ENCODE assay signal across 17 cellular contexts in the genomic region with DNA sequence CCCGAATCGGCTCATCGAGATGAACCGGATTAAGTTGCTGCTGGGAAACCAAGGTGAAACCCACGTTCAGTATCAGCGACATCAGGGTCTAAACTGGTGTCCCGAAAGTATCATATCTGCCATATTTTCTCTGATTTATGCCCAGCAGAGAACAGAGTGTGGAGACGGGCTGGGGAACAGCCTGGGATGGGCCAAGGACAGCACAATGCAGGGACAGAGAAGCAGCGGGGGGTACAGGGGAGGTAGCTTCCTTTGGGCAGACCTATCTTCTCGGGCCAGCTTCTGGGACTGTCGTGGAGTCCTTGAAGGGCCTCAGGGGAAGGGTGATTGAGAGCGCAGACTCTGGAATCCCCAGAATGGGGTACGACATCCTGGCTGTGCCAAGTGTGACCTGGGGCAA. TPM values are rescaled to one million over a fixed set of nuclear protein-coding genes. Genes with fewer than 3 reads are reported as not detected.
DNase-seq lines count a peak whose midpoint lies in the region; ATAC-seq and TF ChIP-seq lines count a peak whose summit lies in the region.
"Had no signal": no experiment of that assay in that cellular context is flagged by ENCODE, and none has a peak within 500 bp of the region (broad histone marks: within the 10 kb centered on the region; RNA-seq: fewer than 3 reads in every experiment).

No MANE protein-coding gene starts in this region.

- H3K27me3 ChIP-seq in IMR-90 (ENCODE audit: control insufficient read depth, insufficient read depth, low read length) (peaks cover 13% of the 10 kb centered on the region; the same call in 1 of the 2 replicates), dorsolateral prefrontal cortex (no peaks in the 10 kb centered on the region), neuronal stem cell (ENCODE audit: control insufficient read depth in 3 of 3, insufficient read depth in 3 of 3, low read depth in 1 of 3, low read length in 3 of 3) (peaks cover 0 to 7% (median 3%) of the 10 kb centered on the region in 3 experiments)

- dilution Hi-C loops in IMR-90 (cut with HindIII; ENCODE audit: low sequenced_read_pairs, unreplicated experiment) = no loop called here

- H3K27me3 Mint-ChIP-seq in activated CD4-positive, alpha-beta T cell treated with anti-CD3 and anti-CD28 coated beads for 36 hours = no peaks in the 10 kb centered on the region
- H3K27me3 Mint-ChIP-seq in MCF 10A (ENCODE audit: insufficient read depth, unreplicated experiment) = no peaks in the 10 kb centered on the region
- H3K27me3 Mint-ChIP-seq: CD4-positive, alpha-beta T cell had no signal

- no peak overlapping the region for H3K4me2 ChIP-seq in IMR-90 (ENCODE audit: low read depth, low read length)
- H3K4me2 ChIP-seq in neuronal stem cell (ENCODE audit: insufficient read depth, low read length, poor library complexity, severe bottlenecking) = no peak overlapping the region

- H3K27ac Mint-ChIP-seq in activated CD4-positive, alpha-beta T cell treated with anti-CD3 and anti-CD28 coated beads for 36 hours = no peak overlapping the region
- H3K27ac Mint-ChIP-seq in MCF 10A (ENCODE audit: low read depth, unreplicated experiment) = no peak overlapping the region
- H3K27ac Mint-ChIP-seq: CD4-positive, alpha-beta T cell had no signal

- no peaks in the 10 kb centered on the region for H3K4me1 ChIP-seq in IMR-90 (ENCODE audit: control insufficient read depth, insufficient read depth, low read length)
- H3K4me1 ChIP-seq in neuronal stem cell (ENCODE audit: control insufficient read depth in 2 of 2, insufficient read depth in 1 of 2, low read depth in 1 of 2, low read length in 2 of 2) = no peaks in the 10 kb centered on the region
- H3K4me1 ChIP-seq: Caco-2 had no signal

- intact Hi-C loops in IMR-90 (cut with micrococcal nuclease) = no loop called here
- intact Hi-C loops in dorsolateral prefrontal cortex (cut with DNase I) = no loop called here
- intact Hi-C loops in activated CD4-positive, alpha-beta T cell treated with anti-CD3 and anti-CD28 coated beads for 36 hours (cut with DNase I, micrococcal nuclease) = no loop called here
- intact Hi-C loops in MCF 10A (cut with micrococcal nuclease) = no loop called here

- H3K4me3 ChIP-seq in IMR-90 (ENCODE audit: insufficient read depth, low read depth, low read length) = no peak overlapping the region
- H3K4me3 ChIP-seq in dorsolateral prefrontal cortex = no peak overlapping the region
- H3K4me3 ChIP-seq in neuronal stem cell (ENCODE audit: low read length in 2 of 2) = no peak overlapping the region
- H3K4me3 ChIP-seq: K562 had no signal

- H3K9me3 ChIP-seq in IMR-90 (ENCODE audit: control insufficient read depth, insufficient read depth, low read length) = no peaks in the 10 kb centered on the region
- no peaks in the 10 kb centered on the region for H3K9me3 ChIP-seq in neuronal stem cell (replicated peaks in 1 of 2; ENCODE audit: control insufficient read depth in 2 of 2, insufficient read depth in 1 of 2, low read depth in 1 of 2, low read length in 2 of 2)
- H3K9me3 ChIP-seq: Caco-2 had no signal

- in situ Hi-C loops in IMR-90 (cut with MboI; ENCODE audit: low sequenced_read_pairs) = loop anchor here (5.0 kb wide), 1 partner anchor 139 kb away; no protein-coding TSS in a partner anchor

- H2BK12ac ChIP-seq in neuronal stem cell (ENCODE audit: low read length) = no peak overlapping the region

- peak overlapping the region; percentile 72 for H2AK9ac ChIP-seq in IMR-90 (replicated peaks; ENCODE audit: low read depth, low read length, poor library complexity)

- H2BK5ac ChIP-seq in IMR-90 (ENCODE audit: low read depth, low read length, poor library complexity, severe bottlenecking) (no peak overlapping the region), neuronal stem cell (ENCODE audit: low read length) (no peak overlapping the region)

- no peak overlapping the region for H4K91ac ChIP-seq in IMR-90 (ENCODE audit: insufficient read depth, low read depth, low read length)
- H4K91ac ChIP-seq in neuronal stem cell (ENCODE audit: low read depth, low read length, poor library complexity) = no peak overlapping the region

- H3K9me3 Mint-ChIP-seq in activated CD4-positive, alpha-beta T cell treated with anti-CD3 and anti-CD28 coated beads for 36 hours (ENCODE audit: low read depth) = no peaks in the 10 kb centered on the region
- H3K9me3 Mint-ChIP-seq in MCF 10A (ENCODE audit: unreplicated experiment) = no peaks in the 10 kb centered on the region
- H3K9me3 Mint-ChIP-seq: CD4-positive, alpha-beta T cell had no signal

- H3K9ac ChIP-seq in IMR-90 (ENCODE audit: low read depth, low read length) (no peak overlapping the region), neuronal stem cell (ENCODE audit: low read depth, low read length, poor library complexity) (no peak overlapping the region)

- no peak overlapping the region for H3K56ac ChIP-seq in IMR-90 (ENCODE audit: extremely low read depth, insufficient read depth, low read length)

- no peak overlapping the region for H4K5ac ChIP-seq in IMR-90 (ENCODE audit: low read depth, low read length)

- no peak for ATAC-seq in IMR-90 (ENCODE audit: low read depth)
- ATAC-seq in activated CD4-positive, alpha-beta T cell treated with anti-CD3 and anti-CD28 coated beads for 36 hours = no peak
- no peak for ATAC-seq in esophagus mucosa
- ATAC-seq: HCT116, K562 had no signal

- TF ChIP-seq CTCF in IMR-90 (conservative IDR thresholded peaks at IDR 0.05; ENCODE audit: low read depth, low read length) = no peak
- no peak for TF ChIP-seq CTCF in dorsolateral prefrontal cortex (IDR thresholded peaks at IDR 0.05 in 54 of 56, conservative IDR thresholded peaks at IDR 0.05 in 2 of 56; ENCODE audit: low read depth in 1 of 56, partially characterized antibody in 56 of 56)
- no peak for TF ChIP-seq CTCF in MCF 10A (IDR thresholded peaks at IDR 0.05; ENCODE audit: unreplicated experiment)

- WGBS in IMR-90 (ENCODE audit: extremely low coverage in 2 of 2, insufficient read length in 1 of 2), 2 experiments = 89% methylated on average over 10 of the region's 13 CpGs; no CpG with 5 or more reads in 1 of the 2 experiments
- no CpG with 5 or more reads among the region's 13 CpGs for WGBS in neuronal stem cell (ENCODE audit: extremely low coverage in 2 of 2, insufficient read length in 2 of 2, insufficient replicate concordance in 1 of 2), 2 donors

- POLR2A ChIA-PET in IMR-90 (lab: Charles Lee; ENCODE audit: unreplicated experiment) (no interaction called here), MCF 10A (lab: Yijun Ruan, JAX) (interaction anchor here (0.7 to 1.0 kb wide), 2 partner anchors 11 to 14 kb away, joined by 3 read pairs; no protein-coding TSS in a partner anchor)
- POLR2A ChIA-PET in activated CD4-positive, alpha-beta T cell treated with anti-CD3 and anti-CD28 coated beads for 36 hours (lab: Charles Lee) = no interaction called here

- CTCF ChIA-PET in IMR-90 (lab: Yijun Ruan, JAX) (no interaction called here), MCF 10A (lab: Yijun Ruan, JAX) (interaction anchor here (0.5 to 13.2 kb wide), 3 partner anchors 95 to 684 kb away, joined by 3 to 304 read pairs (median 4); no protein-coding TSS in a partner anchor)
- CTCF ChIA-PET in activated CD4-positive, alpha-beta T cell treated with anti-CD3 and anti-CD28 coated beads for 36 hours (lab: Charles Lee) = no interaction called here

- no peaks in the 10 kb centered on the region for H3K36me3 Mint-ChIP-seq in activated CD4-positive, alpha-beta T cell treated with anti-CD3 and anti-CD28 coated beads for 36 hours (ENCODE audit: low read depth)
- H3K36me3 Mint-ChIP-seq in MCF 10A (ENCODE audit: insufficient read depth, unreplicated experiment) = no peaks in the 10 kb centered on the region

- H2AFZ ChIP-seq in IMR-90 (replicated peaks; ENCODE audit: low read length, poor library complexity) (no peak overlapping the region), neuronal stem cell (ENCODE audit: low read length) (no peak overlapping the region)

- H3K23ac ChIP-seq in IMR-90 (ENCODE audit: low read depth, low read length) = no peak overlapping the region
- no peak overlapping the region for H3K23ac ChIP-seq in neuronal stem cell (ENCODE audit: low read depth, low read length, poor library complexity)

- H3K14ac ChIP-seq in IMR-90 (replicated peaks; ENCODE audit: low read depth, low read length) = no peak overlapping the region
- H3K14ac ChIP-seq in neuronal stem cell (ENCODE audit: low read length) = no peak overlapping the region

- no peak overlapping the region for H3K4me3 Mint-ChIP-seq in activated CD4-positive, alpha-beta T cell treated with anti-CD3 and anti-CD28 coated beads for 36 hours
- H3K4me3 Mint-ChIP-seq in MCF 10A (ENCODE audit: unreplicated experiment) = no peak overlapping the region
- H3K4me3 Mint-ChIP-seq: CD4-positive, alpha-beta T cell had no signal

- H3K4me1 Mint-ChIP-seq in activated CD4-positive, alpha-beta T cell treated with anti-CD3 and anti-CD28 coated beads for 36 hours = no peaks in the 10 kb centered on the region
- no peaks in the 10 kb centered on the region for H3K4me1 Mint-ChIP-seq in MCF 10A (ENCODE audit: insufficient read depth, unreplicated experiment)

- no peaks in the 10 kb centered on the region for H3K9me1 ChIP-seq in IMR-90 (ENCODE audit: insufficient read depth, low read length)

- H4K20me1 ChIP-seq in IMR-90 (ENCODE audit: insufficient read depth, low read length) = no peaks in the 10 kb centered on the region

- H2BK20ac ChIP-seq in IMR-90 (ENCODE audit: low read depth, low read length) = no peak overlapping the region

- TF ChIP-seq POLR2A in IMR-90 (IDR thresholded peaks at IDR 0.05; ENCODE audit: low read depth, low read length) = no peak

- no peaks in the 10 kb centered on the region for H3K79me1 ChIP-seq in IMR-90 (ENCODE audit: low read depth in 1 of 2, low read length in 2 of 2)
- H3K79me1 ChIP-seq in neuronal stem cell (ENCODE audit: low read depth, low read length) = no peaks in the 10 kb centered on the region

- no peak for TF ChIP-seq RAD21 in IMR-90 (IDR thresholded peaks at IDR 0.05; ENCODE audit: low read length)

- no peak overlapping the region for H4K8ac ChIP-seq in IMR-90 (ENCODE audit: low read depth in 2 of 2, low read length in 2 of 2)
- H4K8ac ChIP-seq in neuronal stem cell (ENCODE audit: low read depth, low read length) = no peak overlapping the region

- H3K18ac ChIP-seq in IMR-90 (ENCODE audit: low read depth, low read length) = no peak overlapping the region
- H3K18ac ChIP-seq in neuronal stem cell (ENCODE audit: low read length) = no peak overlapping the region

- BruUV-seq in IMR-90 (replicated peaks; lab: Mats Ljungman, UMichigan) (no TSS peak), MCF 10A (replicated peaks; lab: Mats Ljungman, UMichigan) (no TSS peak)

- no peak overlapping the region for H2AK5ac ChIP-seq in IMR-90 (ENCODE audit: low read depth, low read length)
- peak overlapping the region; percentile 79 for H2AK5ac ChIP-seq in neuronal stem cell (ENCODE audit: low read depth, low read length)

- no peaks in the 10 kb centered on the region for H3K36me3 ChIP-seq in IMR-90 (ENCODE audit: control insufficient read depth, insufficient read depth, low read length)
- H3K36me3 ChIP-seq in neuronal stem cell (replicated peaks in 1 of 2; ENCODE audit: control insufficient read depth in 2 of 2, insufficient read depth in 2 of 2, low read length in 2 of 2) = no peaks in the 10 kb centered on the region

- H3K27ac ChIP-seq in IMR-90 (ENCODE audit: insufficient read depth, low read length) = no peak overlapping the region
- peak overlapping the region in 54 of 59 donors; percentile 31 to 100 (median 82) for H3K27ac ChIP-seq in dorsolateral prefrontal cortex
- H3K27ac ChIP-seq in neuronal stem cell (replicated peaks; ENCODE audit: low read length) = no peak overlapping the region
- H3K27ac ChIP-seq in temporal lobe (ENCODE audit: low read depth, low read length) = peak overlapping the region; percentile 85
- H3K27ac ChIP-seq: C4-2B, HL-60 had no signal

- H2BK15ac ChIP-seq in IMR-90 (ENCODE audit: low read depth, low read length) (no peak overlapping the region), neuronal stem cell (ENCODE audit: low read length) (no peak overlapping the region)

- no peak for DNase-seq in IMR-90
- DNase-seq in dorsolateral prefrontal cortex = no peak
- DNase-seq in neuronal stem cell (ENCODE audit: low spot score) = no peak
- DNase-seq in activated CD4-positive, alpha-beta T cell treated with anti-CD3 and anti-CD28 coated beads for 36 hours = no peak
- DNase-seq in MCF 10A (ENCODE audit: unreplicated experiment) = no peak
- DNase-seq: ACHN; AML-193; Caco-2; CD4-positive, alpha-beta T cell; GOT3 had no signal

- H2BK120ac ChIP-seq in IMR-90 (ENCODE audit: low read depth, low read length) (no peak overlapping the region), neuronal stem cell (ENCODE audit: low read depth, low read length) (no peak overlapping the region)

- H3K4ac ChIP-seq in IMR-90 (ENCODE audit: low read depth, low read length) (no peak overlapping the region), neuronal stem cell (ENCODE audit: low read length) (no peak overlapping the region)

RNA-seq across cellular contexts. Expression of a gene that starts 17.5 kb away (rescaled TPM):
- total RNA-seq in IMR-90 (2012; rRNA removed) (4.2 and 4.5 TPM in 2 replicates), dorsolateral prefrontal cortex (10 to 100 TPM in 13 of 120 experiments, 1 to 10 TPM in 107; 1.3 to 18.4 (median 4.9) TPM), temporal lobe (0.74 TPM), esophagus mucosa (12.4 TPM), MCF 10A (2022) (12.1 and 14.2 TPM in 2 replicates)
- polyA plus RNA-seq in IMR-90 (2012; rRNA removed) = 3.6 and 3.7 TPM in 2 replicates
- polyA plus RNA-seq in IMR-90 (2012; cell fraction: cytosol; rRNA removed) = 1.2 and 1.6 TPM in 2 replicates
- polyA plus RNA-seq in IMR-90 (2012; cell fraction: nucleus; rRNA removed; ENCODE audit: low replicate concordance) = 3.8 and 14.0 TPM in 2 replicates
- polyA plus RNA-seq in neuronal stem cell (2013, experiment 1 of 2) = 0.10 TPM
- polyA plus RNA-seq in neuronal stem cell (2013, experiment 2 of 2) = 0.01 TPM
- 10 to 100 TPM; 30.3 TPM for total RNA-seq in activated CD4-positive, alpha-beta T cell treated with anti-CD3 and anti-CD28 coated beads for 36 hours

RNA-seq across cellular contexts. Expression of a gene that starts 51.5 kb away (rescaled TPM):
- total RNA-seq in IMR-90 (2012; rRNA removed) (27.6 and 28.3 TPM in 2 replicates), dorsolateral prefrontal cortex (10 to 100 TPM in 114 of 120 experiments, 1 to 10 TPM in 6; 8.3 to 26.1 (median 14.4) TPM), temporal lobe (8.6 TPM), esophagus mucosa (23.9 TPM), MCF 10A (2022) (31.2 and 33.7 TPM in 2 replicates)
- polyA plus RNA-seq in IMR-90 (2012; rRNA removed) = 14.9 and 16.7 TPM in 2 replicates
- polyA plus RNA-seq in IMR-90 (2012; cell fraction: cytosol; rRNA removed) = 5.4 and 7.1 TPM in 2 replicates
- 10.9 and 17.0 TPM in 2 replicates for polyA plus RNA-seq in IMR-90 (2012; cell fraction: nucleus; rRNA removed; ENCODE audit: low replicate concordance)
- polyA plus RNA-seq in neuronal stem cell (2013, experiment 1 of 2) = 24.6 TPM
- 25.1 TPM for polyA plus RNA-seq in neuronal stem cell (2013, experiment 2 of 2)
- total RNA-seq in activated CD4-positive, alpha-beta T cell treated with anti-CD3 and anti-CD28 coated beads for 36 hours = 100 to 1,000 TPM in 1 of 2 experiments, 10 to 100 TPM in 1; 92.7 to 102 TPM

RNA-seq across cellular contexts. Expression of a gene that starts 56.5 kb away (rescaled TPM):
- total RNA-seq in IMR-90 (2012; rRNA removed) = not detected in 2 replicates
- polyA plus RNA-seq in IMR-90 (2012; rRNA removed) = not detected in 2 replicates
- 0.01 TPM in 1 of 2 replicates, not detected in the other for polyA plus RNA-seq in IMR-90 (2012; cell fraction: cytosol; rRNA removed)
- 0.02 TPM in 1 of 2 replicates, not detected in the other for polyA plus RNA-seq in IMR-90 (2012; cell fraction: nucleus; rRNA removed; ENCODE audit: low replicate concordance)
- 100 to 1,000 TPM in 11 of 120 experiments, 10 to 100 TPM in 106, 1 to 10 TPM in 3; 7.4 to 185 (median 44.7) TPM for total RNA-seq in dorsolateral prefrontal cortex
- polyA plus RNA-seq in neuronal stem cell (2013, experiment 1 of 2) = 0.06 TPM
- polyA plus RNA-seq in neuronal stem cell (2013, experiment 2 of 2) = 0.07 TPM
- 0.49 TPM for total RNA-seq in temporal lobe
- not detected for total RNA-seq in activated CD4-positive, alpha-beta T cell treated with anti-CD3 and anti-CD28 coated beads for 36 hours
- total RNA-seq in esophagus mucosa = 1.3 TPM
- total RNA-seq in MCF 10A (2022) = not detected in 2 replicates
- total RNA-seq: CD4-positive, alpha-beta T cell; K562 had no signal
- polyA plus RNA-seq: BJ, K562 had no signal

Comparison
In these comparisons a context has a peak if more than half of its experiments do, and no peak if none do; other contexts are left out.
1. H3K27ac ChIP-seq: peak in dorsolateral prefrontal cortex (54 of 59) and temporal lobe (single experiment); none in IMR-90 (single experiment) and neuronal stem cell (single experiment).